Comparison of ENCODE assay signal across 8 cellular contexts in genomic region chr16:28212532-28212873, GRCh38.
DNase-seq lines count a peak whose midpoint lies in the region; ATAC-seq and TF ChIP-seq lines count a peak whose summit lies in the region.

No MANE protein-coding gene starts in this region.

- no peaks in the 10 kb centered on the region; the same call in 1 of the 2 replicates for H3K4me1 ChIP-seq in iPS DF 6.9 (ENCODE audit: control insufficient read depth, insufficient read depth, low read length)
- peaks cover 0 to 26% (median 22%) of the 10 kb centered on the region in 5 donors for H3K4me1 ChIP-seq in subcutaneous abdominal adipose tissue (ENCODE audit: control insufficient read depth in 5 of 5, insufficient read depth in 5 of 5, low read length in 5 of 5)

- no peak for ATAC-seq in GM18870 (IDR thresholded peaks at IDR 0.05; ENCODE audit: unreplicated experiment)

- H3K4me3 ChIP-seq in WI38 (ENCODE audit: low read depth, low read length) (peak overlapping the region; percentile 88), iPS DF 6.9 (ENCODE audit: low read length) (peak overlapping the region; percentile 91; the same call in 1 of the 2 replicates), subcutaneous abdominal adipose tissue (ENCODE audit: low read depth in 1 of 5, low read length in 5 of 5) (peak overlapping the region; percentile 81 to 92 (median 90))

- TF ChIP-seq CTCF in WI38 (IDR thresholded peaks at IDR 0.05; ENCODE audit: low read depth, low read length): no peak

- H3K9me3 ChIP-seq in iPS DF 6.9 (ENCODE audit: control insufficient read depth, insufficient read depth, low read length): no peaks in the 10 kb centered on the region
- no peaks in the 10 kb centered on the region for H3K9me3 ChIP-seq in subcutaneous abdominal adipose tissue (ENCODE audit: control insufficient read depth in 5 of 5, low read length in 5 of 5)

- no peak overlapping the region for H3K27ac ChIP-seq in iPS DF 6.9 (ENCODE audit: low read length)
- H3K27ac ChIP-seq in subcutaneous abdominal adipose tissue (ENCODE audit: low read depth, low read length): peak overlapping the region; percentile 55

- DNase-seq in NCI-H82 (lab: John Stamatoyannopoulos, UW) (peak; percentile 39), NCI-H82 treated with DMSO at 0.1 percent for 48 hours (lab: John Stamatoyannopoulos, UW; ENCODE audit: unreplicated experiment) (no peak), iPS DF 6.9 (ENCODE audit: low read depth, low spot score) (no peak), HPDE6-E6E7 (ENCODE audit: extremely low spot score) (no peak)
- DNase-seq in stimulated activated CD4-positive, alpha-beta T cell treated with anti-CD3 and anti-CD28 coated beads, Interleukin-4, amount 100 ng/mL, for 4 hours: no peak

- H3K27me3 ChIP-seq in iPS DF 6.9 (ENCODE audit: control insufficient read depth, insufficient read depth, low read length) (no peaks in the 10 kb centered on the region), subcutaneous abdominal adipose tissue (ENCODE audit: control insufficient read depth in 5 of 5, insufficient read depth in 4 of 5, low read length in 5 of 5) (no peaks in the 10 kb centered on the region)

- H3K9ac ChIP-seq in subcutaneous abdominal adipose tissue (ENCODE audit: low read length in 5 of 5): peak overlapping the region in 3 of 5 donors; percentile 4 to 66 (median 48)

- peaks cover 2% of the 10 kb centered on the region; the same call in 1 of the 2 replicates for H3K36me3 ChIP-seq in iPS DF 6.9 (ENCODE audit: control insufficient read depth, insufficient read depth, low read length)
- peaks cover 2 to 9% (median 6%) of the 10 kb centered on the region in 5 donors for H3K36me3 ChIP-seq in subcutaneous abdominal adipose tissue (ENCODE audit: control insufficient read depth in 5 of 5, insufficient read depth in 5 of 5, low read length in 5 of 5)

- no CpG with 5 or more reads among the region's 4 CpGs for WGBS in iPS DF 6.9 (ENCODE audit: insufficient coverage, insufficient read length)
